1 cellular context compared by ENCODE assay signal in the genomic region with DNA sequence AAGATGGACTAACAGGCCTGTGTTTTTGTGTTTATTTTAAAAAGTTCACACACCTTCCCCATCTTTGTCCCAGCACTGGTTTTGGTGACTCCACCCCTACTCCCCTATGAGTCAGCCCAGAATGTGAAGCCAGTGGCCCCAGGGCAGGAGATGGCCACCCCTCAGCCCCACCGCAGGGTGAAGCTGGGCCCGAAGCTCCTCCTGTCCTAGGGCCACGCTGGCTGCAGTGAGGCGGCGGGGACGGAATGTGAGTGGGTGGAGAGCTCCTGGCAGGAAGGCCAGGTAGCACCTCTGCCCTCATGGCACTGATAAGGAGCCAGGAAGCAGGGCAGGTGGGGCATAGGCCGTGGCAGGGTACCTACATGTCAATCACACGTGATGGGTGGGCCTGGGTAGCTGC.
A peak's percentile ranks its signal among the peaks of the same experiment; 100 is the strongest.
TF ChIP-seq lines count a peak whose summit lies in the region.

No MANE protein-coding gene starts in this region.

TF ChIP-seq in HepG2, 621 proteins besides CTCF, POLR2A, EP300 and RAD21 (continued from another document):
- TF ChIP-seq AKAP8 (CRISPR knock-in tag; IDR thresholded peaks at IDR 0.05) (peak; percentile 46; the same call in 1 of the 2 replicates), NFATC3 (CRISPR knock-in tag; IDR thresholded peaks at IDR 0.05) (no peak), AGO2 (optimal IDR thresholded peaks at IDR 0.05; ENCODE audit: low read depth, low read length) (peak; percentile 17)
- TF ChIP-seq, protein P1, sequence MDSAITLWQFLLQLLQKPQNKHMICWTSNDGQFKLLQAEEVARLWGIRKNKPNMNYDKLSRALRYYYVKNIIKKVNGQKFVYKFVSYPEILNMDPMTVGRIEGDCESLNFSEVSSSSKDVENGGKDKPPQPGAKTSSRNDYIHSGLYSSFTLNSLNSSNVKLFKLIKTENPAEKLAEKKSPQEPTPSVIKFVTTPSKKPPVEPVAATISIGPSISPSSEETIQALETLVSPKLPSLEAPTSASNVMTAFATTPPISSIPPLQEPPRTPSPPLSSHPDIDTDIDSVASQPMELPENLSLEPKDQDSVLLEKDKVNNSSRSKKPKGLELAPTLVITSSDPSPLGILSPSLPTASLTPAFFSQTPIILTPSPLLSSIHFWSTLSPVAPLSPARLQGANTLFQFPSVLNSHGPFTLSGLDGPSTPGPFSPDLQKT (CRISPR knock-in tag; IDR thresholded peaks at IDR 0.05; ENCODE audit: borderline replicate concordance) = no peak
